Comparison of ENCODE assay signal across 8 cellular contexts in the genomic region with DNA sequence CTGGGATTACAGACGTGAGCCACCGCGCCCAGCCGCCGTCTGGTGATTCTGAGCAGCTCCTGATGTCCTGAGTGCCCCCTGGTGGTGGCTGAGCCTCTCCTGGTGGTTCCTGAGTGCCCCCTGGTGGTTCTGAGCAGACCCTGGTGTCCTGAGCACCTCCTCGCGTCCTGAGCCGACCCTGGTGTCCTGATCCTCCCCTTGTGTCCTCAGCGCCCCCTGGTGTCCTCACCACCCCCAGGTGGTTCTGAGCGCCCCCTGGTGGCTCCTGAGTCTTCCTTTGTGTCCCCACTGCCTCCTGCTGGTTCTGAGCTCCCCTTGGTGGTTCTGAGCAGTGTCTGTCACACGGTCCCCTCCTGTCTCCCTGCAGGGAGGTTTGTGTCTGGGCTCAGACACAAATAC.
DNase-seq lines count a peak whose midpoint lies in the region; ATAC-seq, FAIRE-seq and TF ChIP-seq lines count a peak whose summit lies in the region.

No MANE protein-coding gene starts in this region.

- peak; percentile 43 for TF ChIP-seq RAD21 in GM12878 (IDR thresholded peaks at IDR 0.05; ENCODE audit: insufficient read depth, low read depth, low read length)

- no peak overlapping the region for H2AFZ ChIP-seq in GM12878 (ENCODE audit: control insufficient read depth, low read depth, low read length)

- no peaks in the 10 kb centered on the region for H3K79me2 ChIP-seq in GM12878 (ENCODE audit: control insufficient read depth, insufficient read depth, low read length)

- intact Hi-C loops in GM12878 (cut with micrococcal nuclease; ENCODE audit: unreplicated experiment): loop anchor here (2.0 to 5.0 kb wide), 2 partner anchors 21 to 39 kb away; no protein-coding TSS in a partner anchor

- in situ Hi-C loops in GM12878 (cut with MboI): no loop called here

- 1% methylated on average over 11 of the region's 11 CpGs for WGBS in GM12878 (ENCODE audit: insufficient coverage, insufficient replicate concordance, low lambda C conversion rate, missing lambda C conversion rate)

- BruUV-seq in GM12878 (replicated peaks; lab: Mats Ljungman, UMichigan): no TSS peak

- H3K36me3 ChIP-seq in Peyer's patch: no peaks in the 10 kb centered on the region
- no peaks in the 10 kb centered on the region for H3K36me3 ChIP-seq in GM12878 (ENCODE audit: control insufficient read depth in 2 of 2, insufficient read depth in 2 of 2, low read length in 1 of 2)

- SMC1A ChIA-PET in GM12878 (lab: Charles Lee; ENCODE audit: uncharacterized antibody, unreplicated experiment): interaction anchor here (0.7 to 2.8 kb wide), 14 partner anchors 9 to 168 kb away, joined by 3 to 60 read pairs (median 6); no protein-coding TSS in a partner anchor

- peak; percentile 91 for TF ChIP-seq CTCF in GM12873 (IDR thresholded peaks at IDR 0.05; ENCODE audit: insufficient read depth, low read depth, low read length, missing control alignments)
- peak in 5 of 6 experiments; percentile 15 to 49 (median 40) for TF ChIP-seq CTCF in Peyer's patch (IDR thresholded peaks at IDR 0.05)
- peak; percentile 93 to 99 (median 96) for TF ChIP-seq CTCF in GM12878 (IDR thresholded peaks at IDR 0.05 in 2 of 3, conservative IDR thresholded peaks at IDR 0.05 in 1 of 3; ENCODE audit: control insufficient read depth in 2 of 3, extremely low read depth in 1 of 3, insufficient read depth in 1 of 3, low read depth in 3 of 3, low read length in 3 of 3)

- no peaks in the 10 kb centered on the region for H4K20me1 ChIP-seq in GM12878 (ENCODE audit: control insufficient read depth, insufficient read depth)

- H3K27me3 ChIP-seq in Peyer's patch (no peaks in the 10 kb centered on the region), GM12878 (replicated peaks in 1 of 2; ENCODE audit: control insufficient read depth in 2 of 2, insufficient read depth in 2 of 2, low read length in 1 of 2) (no peaks in the 10 kb centered on the region)

- H3K9ac ChIP-seq in GM12878 (ENCODE audit: control insufficient read depth, insufficient read depth, low read length): no peak overlapping the region

- H3K27ac ChIP-seq in Peyer's patch (no peak overlapping the region), GM12878 (ENCODE audit: control insufficient read depth, insufficient read depth) (no peak overlapping the region)

- H3K9me3 ChIP-seq in Peyer's patch: peaks cover 0 to 4% (median 0%) of the 10 kb centered on the region in 4 donors
- H3K9me3 ChIP-seq in GM12878 (replicated peaks; ENCODE audit: control insufficient read depth, insufficient read depth, low read length): no peaks in the 10 kb centered on the region

- POLR2A ChIA-PET in GM12878 (lab: Charles Lee): interaction anchor here (0.9 to 1.8 kb wide), 3 partner anchors 12 to 41 kb away, joined by 3 to 9 read pairs (median 3); no protein-coding TSS in a partner anchor

- peak in 2 of 3 donors; percentile 53 to 75 for DNase-seq in Peyer's patch
- no peak for DNase-seq in GM12878 (ENCODE audit: low read depth, low spot score)
- DNase-seq in stimulated activated CD4-positive, alpha-beta T cell treated with anti-CD3 and anti-CD28 coated beads, Interleukin-2, amount 100 ng/mL, for 4 hours (ENCODE audit: low read depth): peak; percentile 28
- DNase-seq in mesenteric fat pad (ENCODE audit: low spot score): no peak
- no peak for DNase-seq in NCI-H526 treated with DMSO at 0.1 percent for 48 hours (lab: John Stamatoyannopoulos, UW)
- no peak for DNase-seq in nucleus accumbens (lab: John Stamatoyannopoulos, UW)

- no peak for TF ChIP-seq EP300 in GM12878 (IDR thresholded peaks at IDR 0.05; ENCODE audit: borderline replicate concordance in 1 of 2, control insufficient read depth in 1 of 2, low read depth in 2 of 2, low read length in 2 of 2)

- H3K4me2 ChIP-seq in GM12878 (ENCODE audit: control insufficient read depth, insufficient read depth): no peak overlapping the region

- H3K4me3 ChIP-seq in Peyer's patch: no peak overlapping the region
- no peak overlapping the region for H3K4me3 ChIP-seq in GM12878

- H3K4me1 ChIP-seq in Peyer's patch: no peaks in the 10 kb centered on the region
- H3K4me1 ChIP-seq in GM12878 (ENCODE audit: control insufficient read depth, insufficient read depth, low read length): no peaks in the 10 kb centered on the region; the same call in 1 of the 2 replicates

- FAIRE-seq in GM12878 (lab: Jason Lieb, UNC): peak; percentile 82

- ATAC-seq in HG02588 (IDR thresholded peaks at IDR 0.05; ENCODE audit: unreplicated experiment): peak; percentile 58
- ATAC-seq in GM12878: peak; percentile 88

- RAD21 ChIA-PET in GM12878 (lab: Charles Lee; ENCODE audit: unreplicated experiment): interaction anchor here (0.7 to 2.2 kb wide), 15 partner anchors 9 to 302 kb away, joined by 3 to 84 read pairs (median 8); no protein-coding TSS in a partner anchor

- TF ChIP-seq POLR2A in Peyer's patch (IDR thresholded peaks at IDR 0.05) (no peak), GM12878 (IDR thresholded peaks at IDR 0.05; ENCODE audit: low read depth, low read length) (no peak)

- CTCF ChIA-PET in GM12878 (lab: Yijun Ruan, JAX): interaction anchor here (0.6 to 9.1 kb wide), 48 partner anchors 10 to 521 kb away, joined by 3 to 435 read pairs (median 8); no protein-coding TSS in a partner anchor

TF ChIP-seq in GM12878, 131 proteins besides CTCF, POLR2A, EP300 and RAD21 (continues in another document):
- TF ChIP-seq YY1 (IDR thresholded peaks at IDR 0.05; ENCODE audit: low read depth, low read length): peak; percentile 67
- no peak for TF ChIP-seq SRF (IDR thresholded peaks at IDR 0.05; ENCODE audit: low read depth in 2 of 2, low read length in 2 of 2)
- TF ChIP-seq FOS (IDR thresholded peaks at IDR 0.05; ENCODE audit: borderline replicate concordance, extremely low read depth, insufficient read length): no peak
- TF ChIP-seq SMC3 (IDR thresholded peaks at IDR 0.05; ENCODE audit: borderline replicate concordance, low read length): peak; percentile 50; the same call in 1 of the 2 replicates
- TF ChIP-seq CBX5 (IDR thresholded peaks at IDR 0.05; ENCODE audit: low read depth): peak; percentile 42; the same call in 1 of the 2 replicates
- TF ChIP-seq, protein P1, sequence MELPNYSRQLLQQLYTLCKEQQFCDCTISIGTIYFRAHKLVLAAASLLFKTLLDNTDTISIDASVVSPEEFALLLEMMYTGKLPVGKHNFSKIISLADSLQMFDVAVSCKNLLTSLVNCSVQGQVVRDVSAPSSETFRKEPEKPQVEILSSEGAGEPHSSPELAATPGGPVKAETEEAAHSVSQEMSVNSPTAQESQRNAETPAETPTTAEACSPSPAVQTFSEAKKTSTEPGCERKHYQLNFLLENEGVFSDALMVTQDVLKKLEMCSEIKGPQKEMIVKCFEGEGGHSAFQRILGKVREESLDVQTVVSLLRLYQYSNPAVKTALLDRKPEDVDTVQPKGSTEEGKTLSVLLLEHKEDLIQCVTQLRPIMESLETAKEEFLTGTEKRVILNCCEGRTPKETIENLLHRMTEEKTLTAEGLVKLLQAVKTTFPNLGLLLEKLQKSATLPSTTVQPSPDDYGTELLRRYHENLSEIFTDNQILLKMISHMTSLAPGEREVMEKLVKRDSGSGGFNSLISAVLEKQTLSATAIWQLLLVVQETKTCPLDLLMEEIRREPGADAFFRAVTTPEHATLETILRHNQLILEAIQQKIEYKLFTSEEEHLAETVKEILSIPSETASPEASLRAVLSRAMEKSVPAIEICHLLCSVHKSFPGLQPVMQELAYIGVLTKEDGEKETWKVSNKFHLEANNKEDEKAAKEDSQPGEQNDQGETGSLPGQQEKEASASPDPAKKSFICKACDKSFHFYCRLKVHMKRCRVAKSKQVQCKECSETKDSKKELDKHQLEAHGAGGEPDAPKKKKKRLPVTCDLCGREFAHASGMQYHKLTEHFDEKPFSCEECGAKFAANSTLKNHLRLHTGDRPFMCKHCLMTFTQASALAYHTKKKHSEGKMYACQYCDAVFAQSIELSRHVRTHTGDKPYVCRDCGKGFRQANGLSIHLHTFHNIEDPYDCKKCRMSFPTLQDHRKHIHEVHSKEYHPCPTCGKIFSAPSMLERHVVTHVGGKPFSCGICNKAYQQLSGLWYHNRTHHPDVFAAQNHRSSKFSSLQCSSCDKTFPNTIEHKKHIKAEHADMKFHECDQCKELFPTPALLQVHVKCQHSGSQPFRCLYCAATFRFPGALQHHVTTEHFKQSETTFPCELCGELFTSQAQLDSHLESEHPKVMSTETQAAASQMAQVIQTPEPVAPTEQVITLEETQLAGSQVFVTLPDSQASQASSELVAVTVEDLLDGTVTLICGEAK (IDR thresholded peaks at IDR 0.05; ENCODE audit: borderline replicate concordance): no peak
- TF ChIP-seq SPI1 (IDR thresholded peaks at IDR 0.05; ENCODE audit: borderline replicate concordance, insufficient read depth, low read depth, low read length): no peak
- TF ChIP-seq MYB (IDR thresholded peaks at IDR 0.05; ENCODE audit: borderline replicate concordance, low read depth, low read length): no peak
- 0 out of 2 replicates have a peak, but pooled peaks have one; percentile 13 for TF ChIP-seq NFYA (IDR thresholded peaks at IDR 0.05; ENCODE audit: borderline replicate concordance, low read depth, low read length)
- TF ChIP-seq BRCA1 (IDR thresholded peaks at IDR 0.05; ENCODE audit: low read depth, low read length): no peak
- TF ChIP-seq, protein P2, sequence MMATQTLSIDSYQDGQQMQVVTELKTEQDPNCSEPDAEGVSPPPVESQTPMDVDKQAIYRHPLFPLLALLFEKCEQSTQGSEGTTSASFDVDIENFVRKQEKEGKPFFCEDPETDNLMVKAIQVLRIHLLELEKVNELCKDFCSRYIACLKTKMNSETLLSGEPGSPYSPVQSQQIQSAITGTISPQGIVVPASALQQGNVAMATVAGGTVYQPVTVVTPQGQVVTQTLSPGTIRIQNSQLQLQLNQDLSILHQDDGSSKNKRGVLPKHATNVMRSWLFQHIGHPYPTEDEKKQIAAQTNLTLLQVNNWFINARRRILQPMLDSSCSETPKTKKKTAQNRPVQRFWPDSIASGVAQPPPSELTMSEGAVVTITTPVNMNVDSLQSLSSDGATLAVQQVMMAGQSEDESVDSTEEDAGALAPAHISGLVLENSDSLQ (IDR thresholded peaks at IDR 0.05): 0 out of 2 replicates have a peak, but pooled peaks have one; percentile 30
- peak in 1 of 2 experiments; percentile 12; a peak in 1 of 4 replicates for TF ChIP-seq BHLHE40 (IDR thresholded peaks at IDR 0.05; ENCODE audit: borderline replicate concordance in 1 of 2, low read depth in 2 of 2, low read length in 1 of 2)
- no peak for TF ChIP-seq KAT2A (conservative IDR thresholded peaks at IDR 0.05; ENCODE audit: control insufficient read depth, low read depth, low read length)
- no peak for TF ChIP-seq TAF1 (IDR thresholded peaks at IDR 0.05; ENCODE audit: borderline replicate concordance, low read depth, low read length)
- TF ChIP-seq TCF12 (IDR thresholded peaks at IDR 0.05; ENCODE audit: low read depth, low read length): 0 out of 2 replicates have a peak, but pooled peaks have one; percentile 63
- TF ChIP-seq MEF2A (IDR thresholded peaks at IDR 0.05; ENCODE audit: insufficient read depth, low read depth, low read length): 0 out of 2 replicates have a peak, but pooled peaks have one; percentile 8
- no peak for TF ChIP-seq YBX1 (IDR thresholded peaks at IDR 0.05)

Comparison
In these comparisons a context has a peak if more than half of its experiments do, and no peak if none do; other contexts are left out.
1. CTCF ChIP-seq: peak in every context shown above with its lines; median percentile 96 in GM12878; 91 in GM12873; 40 in Peyer's patch.
2. DNase-seq: peak in Peyer's patch (2 of 3) and stimulated activated CD4-positive, alpha-beta T cell treated with anti-CD3 and anti-CD28 coated beads, Interleukin-2, amount 100 ng/mL, for 4 hours (single experiment); none in GM12878 (single experiment), mesenteric fat pad (single experiment), NCI-H526 treated with DMSO at 0.1 percent for 48 hours (single experiment) and nucleus accumbens (0 of 56).